12 cellular contexts compared by ENCODE assay signal in genomic region chr3:5197022-5197421, GRCh38. TPM values are rescaled to one million over a fixed set of nuclear protein-coding genes. Genes with fewer than 3 reads are reported as not detected.
A peak's percentile ranks its signal among the peaks of the same experiment; 100 is the strongest.
DNase-seq lines count a peak whose midpoint lies in the region; ATAC-seq and TF ChIP-seq lines count a peak whose summit lies in the region.
"Had no signal": no experiment of that assay in that cellular context is flagged by ENCODE, and none has a peak within 500 bp of the region (broad histone marks: within the 10 kb centered on the region; RNA-seq: fewer than 3 reads in every experiment).

No MANE protein-coding gene starts in this region.

- no peaks in the 10 kb centered on the region for H3K27me3 Mint-ChIP-seq in activated CD8-positive, alpha-beta memory T cell treated with anti-CD3 and anti-CD28 coated beads, Interleukin-2, amount 10 ng/mL, durations not matched to agents 7 days and 5 days
- no peaks in the 10 kb centered on the region for H3K27me3 Mint-ChIP-seq in activated T-helper 1 cell treated with anti-CD3 and anti-CD28 coated beads, Interleukin-12 subunit alpha, Interleukin-12 subunit beta, Interleukin-2, Interleukin-4 antibody, amounts not matched to agents 30 ng/mL and 10 ng/mL and 1 ng/mL, durations not matched to agents 14 hours and 24 hours and 36 hours (ENCODE audit: insufficient read depth)
- H3K27me3 Mint-ChIP-seq in glutamatergic neuron (ENCODE audit: unreplicated experiment) = peaks cover 3% of the 10 kb centered on the region

- intact Hi-C loops in activated T-helper 1 cell treated with anti-CD3 and anti-CD28 coated beads, Interleukin-12 subunit alpha, Interleukin-12 subunit beta, Interleukin-2, Interleukin-4 antibody, amounts not matched to agents 30 ng/mL and 10 ng/mL and 1 ng/mL, durations not matched to agents 14 hours and 24 hours and 36 hours (cut with micrococcal nuclease) = loop anchor here (1.0 to 2.0 kb wide), 7 partner anchors 9 to 810 kb away; partner anchors contain the start of gene ARL8B
- intact Hi-C loops in transverse colon (cut with DNase I; ENCODE audit: low total_unique reads) = no loop called here

- in situ Hi-C loops in transverse colon (cut with MboI; ENCODE audit: low pct_ligation_motif_present in 1 of 4, low pct_unique_long_range_greater_than_20kb in 1 of 4, low sequenced_read_pairs in 3 of 4) = no loop called here

- no peak for TF ChIP-seq POLR2A in transverse colon (IDR thresholded peaks at IDR 0.05)

- H3K36me3 ChIP-seq in transverse colon = peaks cover 0 to 19% (median 7%) of the 10 kb centered on the region in 4 donors

- no peak for DNase-seq in activated CD8-positive, alpha-beta memory T cell treated with anti-CD3 and anti-CD28 coated beads, Interleukin-2, amount 10 ng/mL, durations not matched to agents 7 days and 5 days
- no peak for DNase-seq in activated CD8-positive, alpha-beta memory T cell treated with anti-CD3 and anti-CD28 coated beads, Interleukin-2, amount 50 U/mL, for 48 hours
- no peak for DNase-seq in activated T-helper 1 cell treated with anti-CD3 and anti-CD28 coated beads, Interleukin-12 subunit alpha, Interleukin-12 subunit beta, Interleukin-2, Interleukin-4 antibody, amounts not matched to agents 30 ng/mL and 10 ng/mL and 1 ng/mL, durations not matched to agents 14 hours and 24 hours and 36 hours (ENCODE audit: low spot score)
- no peak for DNase-seq in glutamatergic neuron
- DNase-seq in transverse colon = no peak
- DNase-seq in islet precursor cell = no peak
- no peak for DNase-seq in GDM1 (lab: John Stamatoyannopoulos, UW)
- DNase-seq in dedifferentiated amniotic fluid mesenchymal stem cell (ENCODE audit: extremely low spot score) = no peak
- DNase-seq: C1 segment of cervical spinal cord, heart left ventricle, NCI-H446, thyroid gland had no signal

- no peak overlapping the region for H3K4me3 ChIP-seq in transverse colon
- H3K4me3 ChIP-seq: heart left ventricle, thyroid gland had no signal

- peak overlapping the region; percentile 63 for H3K4me3 Mint-ChIP-seq in activated CD8-positive, alpha-beta memory T cell treated with anti-CD3 and anti-CD28 coated beads, Interleukin-2, amount 10 ng/mL, durations not matched to agents 7 days and 5 days
- H3K4me3 Mint-ChIP-seq in activated T-helper 1 cell treated with anti-CD3 and anti-CD28 coated beads, Interleukin-12 subunit alpha, Interleukin-12 subunit beta, Interleukin-2, Interleukin-4 antibody, amounts not matched to agents 30 ng/mL and 10 ng/mL and 1 ng/mL, durations not matched to agents 14 hours and 24 hours and 36 hours = peak overlapping the region; percentile 68
- H3K4me3 Mint-ChIP-seq in glutamatergic neuron (ENCODE audit: unreplicated experiment) = no peak overlapping the region

- H3K4me1 ChIP-seq in transverse colon = peaks cover 9 to 53% (median 15%) of the 10 kb centered on the region in 4 donors

- H3K9me3 ChIP-seq in transverse colon = no peaks in the 10 kb centered on the region
- H3K9me3 ChIP-seq: heart left ventricle, thyroid gland had no signal

- H3K4me1 Mint-ChIP-seq in activated CD8-positive, alpha-beta memory T cell treated with anti-CD3 and anti-CD28 coated beads, Interleukin-2, amount 10 ng/mL, durations not matched to agents 7 days and 5 days = peaks cover 78% of the 10 kb centered on the region
- peaks cover 82% of the 10 kb centered on the region for H3K4me1 Mint-ChIP-seq in activated T-helper 1 cell treated with anti-CD3 and anti-CD28 coated beads, Interleukin-12 subunit alpha, Interleukin-12 subunit beta, Interleukin-2, Interleukin-4 antibody, amounts not matched to agents 30 ng/mL and 10 ng/mL and 1 ng/mL, durations not matched to agents 14 hours and 24 hours and 36 hours (ENCODE audit: low read depth)
- H3K4me1 Mint-ChIP-seq in glutamatergic neuron (ENCODE audit: low read depth, unreplicated experiment) = peaks cover 9% of the 10 kb centered on the region

- no peaks in the 10 kb centered on the region for H3K9me3 Mint-ChIP-seq in activated CD8-positive, alpha-beta memory T cell treated with anti-CD3 and anti-CD28 coated beads, Interleukin-2, amount 10 ng/mL, durations not matched to agents 7 days and 5 days (ENCODE audit: low read depth)
- H3K9me3 Mint-ChIP-seq in activated T-helper 1 cell treated with anti-CD3 and anti-CD28 coated beads, Interleukin-12 subunit alpha, Interleukin-12 subunit beta, Interleukin-2, Interleukin-4 antibody, amounts not matched to agents 30 ng/mL and 10 ng/mL and 1 ng/mL, durations not matched to agents 14 hours and 24 hours and 36 hours = no peaks in the 10 kb centered on the region
- H3K9me3 Mint-ChIP-seq in glutamatergic neuron (ENCODE audit: unreplicated experiment) = no peaks in the 10 kb centered on the region

- TF ChIP-seq CTCF in glutamatergic neuron (IDR thresholded peaks at IDR 0.05; ENCODE audit: partially characterized antibody, unreplicated experiment) = no peak
- TF ChIP-seq CTCF in transverse colon (IDR thresholded peaks at IDR 0.05) = no peak

- H3K27me3 ChIP-seq in transverse colon = no peaks in the 10 kb centered on the region
- H3K27me3 ChIP-seq: heart left ventricle, thyroid gland had no signal

- WGBS in transverse colon (ENCODE audit: low coverage in 1 of 2), 2 donors = 88 to 95% methylated on average over 2 to 4 of the region's 4 CpGs

- ATAC-seq in activated CD8-positive, alpha-beta memory T cell treated with anti-CD3 and anti-CD28 coated beads, Interleukin-2, amount 10 ng/mL, durations not matched to agents 7 days and 5 days = no peak

- H3K27ac ChIP-seq in transverse colon = peak overlapping the region; percentile 17 to 54 (median 44)
- H3K27ac ChIP-seq: thyroid gland had no signal

- TF ChIP-seq EP300 in transverse colon (IDR thresholded peaks at IDR 0.05; ENCODE audit: low read depth) = no peak

- peaks cover 68% of the 10 kb centered on the region for H3K36me3 Mint-ChIP-seq in activated CD8-positive, alpha-beta memory T cell treated with anti-CD3 and anti-CD28 coated beads, Interleukin-2, amount 10 ng/mL, durations not matched to agents 7 days and 5 days
- peaks cover 72% of the 10 kb centered on the region for H3K36me3 Mint-ChIP-seq in activated T-helper 1 cell treated with anti-CD3 and anti-CD28 coated beads, Interleukin-12 subunit alpha, Interleukin-12 subunit beta, Interleukin-2, Interleukin-4 antibody, amounts not matched to agents 30 ng/mL and 10 ng/mL and 1 ng/mL, durations not matched to agents 14 hours and 24 hours and 36 hours (ENCODE audit: low read depth)
- H3K36me3 Mint-ChIP-seq in glutamatergic neuron (ENCODE audit: unreplicated experiment) = no peaks in the 10 kb centered on the region

- peak overlapping the region; percentile 89 for H3K27ac Mint-ChIP-seq in activated CD8-positive, alpha-beta memory T cell treated with anti-CD3 and anti-CD28 coated beads, Interleukin-2, amount 10 ng/mL, durations not matched to agents 7 days and 5 days
- H3K27ac Mint-ChIP-seq in activated T-helper 1 cell treated with anti-CD3 and anti-CD28 coated beads, Interleukin-12 subunit alpha, Interleukin-12 subunit beta, Interleukin-2, Interleukin-4 antibody, amounts not matched to agents 30 ng/mL and 10 ng/mL and 1 ng/mL, durations not matched to agents 14 hours and 24 hours and 36 hours = peak overlapping the region; percentile 97
- peak overlapping the region; percentile 93 for H3K27ac Mint-ChIP-seq in glutamatergic neuron (ENCODE audit: unreplicated experiment)

- CTCF ChIA-PET in activated CD8-positive, alpha-beta memory T cell treated with anti-CD3 and anti-CD28 coated beads, Interleukin-2, amount 10 ng/mL, durations not matched to agents 7 days and 5 days (lab: Charles Lee) = interaction anchor here (0.7 to 3.6 kb wide), 7 partner anchors 9 to 448 kb away, joined by 3 to 25 read pairs (median 3); partner anchors contain the start of gene EDEM1

RNA-seq across cellular contexts. Expression of gene EDEM1, which starts 9.5 kb away (rescaled TPM):
- 100 to 1,000 TPM in 1 of 2 experiments, 10 to 100 TPM in 1; 79.0 to 119 TPM for total RNA-seq in activated CD8-positive, alpha-beta memory T cell treated with anti-CD3 and anti-CD28 coated beads, Interleukin-2, amount 10 ng/mL, durations not matched to agents 7 days and 5 days
- 169 and 192 TPM in 2 replicates for total RNA-seq in activated T-helper 1 cell treated with anti-CD3 and anti-CD28 coated beads, Interleukin-12 subunit alpha, Interleukin-12 subunit beta, Interleukin-2, Interleukin-4 antibody, amounts not matched to agents 30 ng/mL and 10 ng/mL and 1 ng/mL, durations not matched to agents 14 hours and 24 hours and 36 hours
- total RNA-seq in glutamatergic neuron (ENCODE audit: unreplicated experiment) = 16.3 TPM
- total RNA-seq in transverse colon = 100 to 1,000 TPM in 1 of 4 donors, 10 to 100 TPM in 3; 27.3 to 312 (median 42.3) TPM
